Comparison of ENCODE assay signal across 28 cellular contexts in the genomic region with DNA sequence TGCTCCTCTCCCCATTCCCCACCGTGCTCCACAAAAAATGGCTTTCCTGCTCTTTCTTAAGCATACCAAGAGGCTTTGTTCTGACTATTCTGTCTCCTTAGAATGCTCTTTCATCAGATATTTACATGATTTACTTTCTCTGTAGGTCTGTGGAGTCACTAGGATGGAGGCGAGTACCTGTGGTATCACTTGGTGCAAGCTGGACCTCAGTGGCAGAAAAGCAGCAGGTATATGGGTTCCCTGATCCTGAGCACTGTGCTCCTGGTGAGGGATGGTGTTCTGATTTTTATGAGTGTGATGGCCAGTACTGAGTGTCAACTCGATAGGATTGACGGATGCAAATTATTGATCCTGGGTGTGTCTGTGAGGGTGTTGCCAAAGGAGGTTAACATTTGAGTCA. TPM values are rescaled to one million over a fixed set of nuclear protein-coding genes. Genes with fewer than 3 reads are reported as not detected.
"Had no signal": no experiment of that assay in that cellular context is flagged by ENCODE, and none has a peak within 500 bp of the region (broad histone marks: within the 10 kb centered on the region; RNA-seq: fewer than 3 reads in every experiment).

No MANE protein-coding gene starts in this region.

- H3K27ac ChIP-seq: SK-N-MC had no signal

- H3K4me1 Mint-ChIP-seq: activated CD8-positive, alpha-beta memory T cell treated with anti-CD3 and anti-CD28 coated beads, Interleukin-2, amount 10 ng/mL, durations not matched to agents 7 days and 5 days; T-cell had no signal

- H3K27ac Mint-ChIP-seq: activated CD8-positive, alpha-beta memory T cell treated with anti-CD3 and anti-CD28 coated beads, Interleukin-2, amount 10 ng/mL, durations not matched to agents 7 days and 5 days; activated naive CD4-positive, alpha-beta T cell treated with anti-CD3 and anti-CD28 coated beads for 36 hours; brain; T-cell had no signal

- H3K27me3 Mint-ChIP-seq: activated CD8-positive, alpha-beta memory T cell treated with anti-CD3 and anti-CD28 coated beads, Interleukin-2, amount 10 ng/mL, durations not matched to agents 7 days and 5 days had no signal

- H3K4me3 Mint-ChIP-seq: activated CD8-positive, alpha-beta memory T cell treated with anti-CD3 and anti-CD28 coated beads, Interleukin-2, amount 10 ng/mL, durations not matched to agents 7 days and 5 days; activated naive CD4-positive, alpha-beta T cell treated with anti-CD3 and anti-CD28 coated beads for 36 hours; activated T-cell treated with anti-CD3 and anti-CD28 coated beads, Interleukin-2, amount 50 U/mL, for 4 hours; brain; T-cell had no signal

- DNase-seq: activated CD4-positive, alpha-beta T cell treated with anti-CD3 and anti-CD28 coated beads, Interleukin-2, amount 50 U/mL, for 48 hours; activated CD4-positive, CD25-positive, alpha-beta regulatory T cell; activated CD8-positive, alpha-beta memory T cell treated with anti-CD3 and anti-CD28 coated beads, Interleukin-2, amount 10 ng/mL, durations not matched to agents 7 days and 5 days; activated gamma-delta T cell; activated naive CD4-positive, alpha-beta T cell treated with anti-CD3 and anti-CD28 coated beads for 36 hours; activated T-cell treated with anti-CD3 and anti-CD28 coated beads, Interleukin-2, amount 50 U/mL, for 4 hours; amygdala; cerebellar nuclear complex; Kasumi-1; NCI-H1092; NCI-H1417; NCI-H1930; NCI-H2171; NCI-H2227 treated with DMSO at 0.1 percent for 48 hours; NCI-H446 treated with DMSO at 0.1 percent for 48 hours; NCI-H526; NCI-H82; OCI-M1; RPMI8226; T-cell; T-helper 2 cell; T1000 had no signal

- H3K36me3 Mint-ChIP-seq: activated CD8-positive, alpha-beta memory T cell treated with anti-CD3 and anti-CD28 coated beads, Interleukin-2, amount 10 ng/mL, durations not matched to agents 7 days and 5 days; brain; T-cell had no signal

- H3K4me3 ChIP-seq: K562, SK-N-MC had no signal

- H3K9me3 Mint-ChIP-seq: activated naive CD4-positive, alpha-beta T cell treated with anti-CD3 and anti-CD28 coated beads for 36 hours; activated T-cell treated with anti-CD3 and anti-CD28 coated beads, Interleukin-2, amount 50 U/mL, for 4 hours had no signal

- ATAC-seq: activated CD8-positive, alpha-beta memory T cell treated with anti-CD3 and anti-CD28 coated beads, Interleukin-2, amount 10 ng/mL, durations not matched to agents 7 days and 5 days; activated T-cell treated with anti-CD3 and anti-CD28 coated beads, Interleukin-2, amount 50 U/mL, for 4 hours; K562; Panc1; Right ventricle myocardium inferior; T-cell had no signal

RNA-seq across cellular contexts. Expression of gene C1orf87, which starts 10.0 kb away (rescaled TPM):
- total RNA-seq: activated CD8-positive, alpha-beta memory T cell treated with anti-CD3 and anti-CD28 coated beads, Interleukin-2, amount 10 ng/mL, durations not matched to agents 7 days and 5 days; activated naive CD4-positive, alpha-beta T cell treated with anti-CD3 and anti-CD28 coated beads for 36 hours; activated T-cell treated with anti-CD3 and anti-CD28 coated beads, Interleukin-2, amount 50 U/mL, for 4 hours; astrocyte; K562; Right ventricle myocardium inferior; T-cell had no signal
